Comparison of ENCODE assay signal across 19 cellular contexts in the genomic region with DNA sequence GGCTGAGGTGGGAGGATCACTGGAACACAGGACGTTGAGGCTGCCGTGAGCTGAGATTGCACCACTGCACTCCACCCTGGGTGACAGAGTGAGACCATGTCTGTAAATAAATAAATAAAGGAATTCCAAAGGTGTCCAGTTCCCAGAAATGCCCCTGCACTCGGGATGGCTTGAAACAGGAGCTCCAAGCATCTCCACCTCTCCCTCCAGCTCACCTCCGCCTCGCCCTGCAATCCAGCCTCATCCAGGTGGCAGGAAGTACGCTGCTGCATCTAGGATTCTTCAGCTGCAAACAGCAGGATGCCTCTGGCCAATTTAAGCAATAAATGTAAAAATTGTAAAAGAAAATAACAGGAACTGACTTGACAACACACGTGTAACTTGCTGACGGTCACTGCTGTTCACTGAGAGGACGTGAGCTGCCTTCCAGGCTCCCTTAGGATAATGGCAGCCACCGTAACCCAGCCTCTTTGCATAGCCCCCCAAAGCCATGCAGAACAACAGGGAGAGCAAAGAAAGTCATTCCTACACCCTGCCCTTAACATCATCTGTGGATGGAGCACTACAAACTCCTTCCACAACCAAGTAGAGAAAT. TPM values are rescaled to one million over a fixed set of nuclear protein-coding genes. Genes with fewer than 3 reads are reported as not detected.
DNase-seq lines count a peak whose midpoint lies in the region; ATAC-seq and TF ChIP-seq lines count a peak whose summit lies in the region.
"Had no signal": no experiment of that assay in that cellular context is flagged by ENCODE, and none has a peak within 500 bp of the region (broad histone marks: within the 10 kb centered on the region; RNA-seq: fewer than 3 reads in every experiment).

No MANE protein-coding gene starts in this region.

- H3K79me2 ChIP-seq in osteoblast (ENCODE audit: insufficient read depth, low read length) = no peaks in the 10 kb centered on the region

- peaks cover 20% of the 10 kb centered on the region for H3K27me3 Mint-ChIP-seq in activated B cell treated with CpG ODN at 0.5 μM for 24 hours

- no peaks in the 10 kb centered on the region for H3K4me1 ChIP-seq in osteoblast (ENCODE audit: insufficient read depth, low read length)

- H4K20me1 ChIP-seq in osteoblast (ENCODE audit: insufficient read depth, low read length) = no peaks in the 10 kb centered on the region

- H3K4me1 Mint-ChIP-seq in activated B cell treated with CpG ODN at 0.5 μM for 24 hours = peaks cover 15% of the 10 kb centered on the region

- H3K36me3 Mint-ChIP-seq in activated B cell treated with CpG ODN at 0.5 μM for 24 hours (ENCODE audit: low read depth) = no peaks in the 10 kb centered on the region

- H3K9me3 ChIP-seq in osteoblast (ENCODE audit: low read depth, low read length) = peaks cover 3% of the 10 kb centered on the region

- no peak for TF ChIP-seq CTCF in activated B cell treated with CpG ODN at 0.5 μM for 24 hours (IDR thresholded peaks at IDR 0.05)
- TF ChIP-seq CTCF in osteoblast (IDR thresholded peaks at IDR 0.05; ENCODE audit: extremely low read depth, low read depth, low read length) = no peak

- no peak overlapping the region for H3K27ac Mint-ChIP-seq in activated B cell treated with CpG ODN at 0.5 μM for 24 hours
- H3K27ac Mint-ChIP-seq: CD14-positive monocyte had no signal

- POLR2A ChIA-PET in activated B cell treated with CpG ODN at 0.5 μM for 24 hours (lab: Charles Lee) = no interaction called here

- no peaks in the 10 kb centered on the region for H3K36me3 ChIP-seq in osteoblast (ENCODE audit: insufficient read depth, low read length)
- H3K36me3 ChIP-seq: HAP-1 had no signal

- no peak overlapping the region for H3K4me2 ChIP-seq in osteoblast (ENCODE audit: insufficient read depth, low read length)
- H3K4me2 ChIP-seq: KMS-11 had no signal

- H3K4me3 Mint-ChIP-seq in activated B cell treated with CpG ODN at 0.5 μM for 24 hours = no peak overlapping the region

- intact Hi-C loops in activated B cell treated with CpG ODN at 0.5 μM for 24 hours (cut with micrococcal nuclease) = no loop called here

- peaks cover 24% of the 10 kb centered on the region for H3K27me3 ChIP-seq in osteoblast (ENCODE audit: insufficient read depth, low read length)

- CTCF ChIA-PET in activated B cell treated with CpG ODN at 0.5 μM for 24 hours (lab: Charles Lee) = interaction anchor here (1.0 kb wide), 1 partner anchor 39 kb away, joined by 3 read pairs; no protein-coding TSS in a partner anchor

- H3K27ac ChIP-seq in osteoblast (ENCODE audit: low read depth, low read length) = no peak overlapping the region
- H3K27ac ChIP-seq: KMS-11, SK-N-MC had no signal

- H3K4me3 ChIP-seq in osteoblast (ENCODE audit: insufficient read depth, low read length) = no peak overlapping the region
- H3K4me3 ChIP-seq: HAP-1, SK-N-MC had no signal

- DNase-seq in 8988T (peak; percentile 11), AG08396 (ENCODE audit: low spot score) (peak; percentile 4), activated B cell treated with CpG ODN at 0.5 μM for 24 hours (peak; percentile 7), osteoblast (ENCODE audit: insufficient read length, low spot score, missing footprints) (peak; percentile 69), NCI-H524 (lab: John Stamatoyannopoulos, UW) (no peak), KG1 (lab: John Stamatoyannopoulos, UW) (no peak), dermis blood vessel endothelial cell (no peak)
- DNase-seq: DMS 273 treated with DMSO at 0.1 percent for 48 hours, DND-41, NCI-H1417 treated with DMSO at 0.1 percent for 48 hours, NCI-H2029 treated with DMSO at 0.1 percent for 48 hours, NCI-H2171, NCI-H446 treated with DMSO at 0.1 percent for 48 hours, SHP77 had no signal

- ATAC-seq in activated B cell treated with CpG ODN at 0.5 μM for 24 hours (ENCODE audit: low read depth) (no peak), GM19324 (IDR thresholded peaks at IDR 0.05; ENCODE audit: low FRiP score, unreplicated experiment) (no peak)

- H3K9me3 Mint-ChIP-seq in activated B cell treated with CpG ODN at 0.5 μM for 24 hours = peaks cover 3% of the 10 kb centered on the region

- H2AFZ ChIP-seq in osteoblast (ENCODE audit: low read length) = no peak overlapping the region

RNA-seq across cellular contexts. Expression of gene GRM4, which starts 11.4 kb away (rescaled TPM):
- total RNA-seq in activated B cell treated with CpG ODN at 0.5 μM for 24 hours (not detected in 2 replicates), osteoblast (0.36 TPM in 1 of 2 replicates, not detected in the other), dermis blood vessel endothelial cell (not detected in 2 replicates)

Comparison
In these comparisons a context has a peak if more than half of its experiments do, and no peak if none do; other contexts are left out.
1. DNase-seq: peak in 8988T (single experiment), AG08396 (single experiment), activated B cell treated with CpG ODN at 0.5 μM for 24 hours (single experiment) and osteoblast (single experiment); none in NCI-H524 (0 of 2), KG1 (single experiment) and dermis blood vessel endothelial cell (single experiment).